Comparison of ENCODE assay signal across 9 cellular contexts in genomic region chr16:48393843-48394703, GRCh38. TPM values are rescaled to one million over a fixed set of nuclear protein-coding genes. Genes with fewer than 3 reads are reported as not detected.
DNase-seq lines count a peak whose midpoint lies in the region; TF ChIP-seq lines count a peak whose summit lies in the region.
"Had no signal": no experiment of that assay in that cellular context is flagged by ENCODE, and none has a peak within 500 bp of the region (broad histone marks: within the 10 kb centered on the region; RNA-seq: fewer than 3 reads in every experiment).

No MANE protein-coding gene starts in this region.

- H3K27me3 ChIP-seq in vagina (no peaks in the 10 kb centered on the region), thyroid gland (no peaks in the 10 kb centered on the region)

- H3K4me1 ChIP-seq in vagina (no peaks in the 10 kb centered on the region), thyroid gland (no peaks in the 10 kb centered on the region)

- H3K27me3 Mint-ChIP-seq in endothelial cell (ENCODE audit: unreplicated experiment), result no peaks in the 10 kb centered on the region

- H3K4me3 Mint-ChIP-seq in endothelial cell (ENCODE audit: unreplicated experiment), result no peak overlapping the region

- no peaks in the 10 kb centered on the region for H3K36me3 ChIP-seq in vagina
- H3K36me3 ChIP-seq in thyroid gland, result no peaks in the 10 kb centered on the region

- intact Hi-C loops in vagina (cut with DNase I), result no loop called here
- intact Hi-C loops in thyroid gland (cut with DNase I), result no loop called here

- H3K9me3 Mint-ChIP-seq in endothelial cell (ENCODE audit: unreplicated experiment), result no peaks in the 10 kb centered on the region

- WGBS in thyroid gland, 2 donors, result 79% methylated on average over 16 to 17 of the region's 17 CpGs

- TF ChIP-seq CTCF in endothelial cell (IDR thresholded peaks at IDR 0.05; ENCODE audit: unreplicated experiment) (no peak), vagina (IDR thresholded peaks at IDR 0.05) (no peak), GM20000 (IDR thresholded peaks at IDR 0.05; ENCODE audit: extremely low read depth, missing control alignments) (no peak), thyroid gland (IDR thresholded peaks at IDR 0.05) (no peak)

- H3K4me3 ChIP-seq in vagina, result no peak overlapping the region
- H3K4me3 ChIP-seq in thyroid gland (replicated peaks in 1 of 3), result no peak overlapping the region

- H3K9me3 ChIP-seq in vagina (no peaks in the 10 kb centered on the region), thyroid gland (no peaks in the 10 kb centered on the region)

- peaks cover 5% of the 10 kb centered on the region for H3K4me1 Mint-ChIP-seq in endothelial cell (ENCODE audit: unreplicated experiment)

- H3K36me3 Mint-ChIP-seq in endothelial cell (ENCODE audit: low read depth, unreplicated experiment), result no peaks in the 10 kb centered on the region

- H3K27ac Mint-ChIP-seq in endothelial cell (ENCODE audit: unreplicated experiment), result peak overlapping the region; percentile 7

- DNase-seq in stimulated activated CD4-positive, alpha-beta T cell treated with anti-CD3 and anti-CD28 coated beads, Interleukin-1b, Interleukin-23, amount 100 ng/mL, for 48 hours, result peak; percentile 46
- no peak for DNase-seq in stimulated activated CD4-positive, alpha-beta T cell treated with anti-CD3 and anti-CD28 coated beads, Interleukin-4, amount 100 ng/mL, for 4 hours
- DNase-seq in endothelial cell (ENCODE audit: low spot score) (no peak), middle frontal gyrus (ENCODE audit: extremely low spot score, low spot score) (peak; percentile 53), vagina (ENCODE audit: extremely low spot score in 2 of 2) (peak in 1 of 2 donors; percentile 96), GM20000 (ENCODE audit: low spot score) (no peak), thyroid gland (no peak), kidney tubule cell (ENCODE audit: low spot score) (no peak)
- DNase-seq: activated CD8-positive, alpha-beta memory T cell treated with anti-CD3 and anti-CD28 coated beads, Interleukin-2, amount 50 U/mL, for 4 hours had no signal

- TF ChIP-seq POLR2A in vagina (IDR thresholded peaks at IDR 0.05) (no peak), thyroid gland (IDR thresholded peaks at IDR 0.05) (no peak)

- H3K27ac ChIP-seq in vagina (peak overlapping the region; percentile 82), thyroid gland (no peak overlapping the region)

RNA-seq across cellular contexts. Expression of gene SIAH1, which starts 8.9 kb away (rescaled TPM):
- total RNA-seq in endothelial cell (ENCODE audit: unreplicated experiment) (34.2 TPM), vagina (26.8 TPM), thyroid gland (10 to 100 TPM; 23.9 to 45.8 (median 34.4) TPM)

Comparison
In these comparisons a context has a peak if more than half of its experiments do, and no peak if none do; other contexts are left out.
1. DNase-seq: peak in stimulated activated CD4-positive, alpha-beta T cell treated with anti-CD3 and anti-CD28 coated beads, Interleukin-1b, Interleukin-23, amount 100 ng/mL, for 48 hours (single experiment) and middle frontal gyrus (single experiment); none in stimulated activated CD4-positive, alpha-beta T cell treated with anti-CD3 and anti-CD28 coated beads, Interleukin-4, amount 100 ng/mL, for 4 hours (0 of 2), endothelial cell (single experiment), GM20000 (single experiment), thyroid gland (0 of 2) and kidney tubule cell (single experiment).